Comparison of ENCODE assay signal across 19 cellular contexts in genomic region chrX:119003462-119003861, GRCh38.
"Had no signal": no experiment of that assay in that cellular context is flagged by ENCODE, and none has a peak within 500 bp of the region (broad histone marks: within the 10 kb centered on the region; RNA-seq: fewer than 3 reads in every experiment).

No MANE protein-coding gene starts in this region.

- H3K27ac ChIP-seq: Peyer's patch, SJCRH30 had no signal

- DNase-seq: KBM-7, MM.1S, NCI-H1092 treated with DMSO at 0.1 percent for 48 hours, NCI-H1436, NCI-H187, NCI-H2029, NCI-H2081 treated with DMSO at 0.1 percent for 48 hours, NCI-H2171, NCI-H226, NCI-H446, NCI-H510A, NCI-H524 treated with DMSO at 0.1 percent for 48 hours, NCI-H69, NCI-H774, Peyer's patch, SHP77 treated with DMSO at 0.1 percent for 48 hours, SJCRH30 had no signal

- H3K4me3 ChIP-seq: Peyer's patch, SJCRH30 had no signal

- H3K4me1 ChIP-seq: Peyer's patch, SJCRH30 had no signal

- H3K27me3 ChIP-seq: Peyer's patch, SJCRH30 had no signal

- ATAC-seq: Right ventricle myocardium inferior, SK-N-SH treated with all-trans-retinoic acid at 6 μM for 48 hours had no signal

- H3K36me3 ChIP-seq: Peyer's patch had no signal

- H3K9me3 ChIP-seq: Peyer's patch, SJCRH30 had no signal
